Comparison of ENCODE assay signal across 1 cellular context in genomic region chr13:51620165-51620983, GRCh38.
TF ChIP-seq lines count a peak whose summit lies in the region.

No MANE protein-coding gene starts in this region.

TF ChIP-seq in HepG2, 621 proteins besides CTCF, POLR2A, EP300 and RAD21 (continued from another document and continues in another):
- TF ChIP-seq ZHX1 (CRISPR knock-in tag; IDR thresholded peaks at IDR 0.05; ENCODE audit: low read depth), result no peak
- peak; percentile 87 for TF ChIP-seq ERF (CRISPR knock-in tag; IDR thresholded peaks at IDR 0.05)
- TF ChIP-seq NFKB2 (CRISPR knock-in tag; IDR thresholded peaks at IDR 0.05; ENCODE audit: borderline replicate concordance), result no peak
- no peak for TF ChIP-seq MAF1 (CRISPR knock-in tag; IDR thresholded peaks at IDR 0.05; ENCODE audit: borderline replicate concordance)
- no peak for TF ChIP-seq ZNF546 (CRISPR knock-in tag; conservative IDR thresholded peaks at IDR 0.05)
- no peak; the same call in 1 of the 2 replicates for TF ChIP-seq ATF1 (CRISPR knock-in tag; IDR thresholded peaks at IDR 0.05)
- TF ChIP-seq LRRFIP1 (CRISPR knock-in tag; conservative IDR thresholded peaks at IDR 0.05), result no peak
- peak; percentile 51 for TF ChIP-seq IRF2 (CRISPR knock-in tag; IDR thresholded peaks at IDR 0.05)
- no peak for TF ChIP-seq CREBL2 (CRISPR knock-in tag; IDR thresholded peaks at IDR 0.05; ENCODE audit: borderline replicate concordance)
- TF ChIP-seq NONO (IDR thresholded peaks at IDR 0.05), result no peak
- no peak; the same call in 1 of the 2 replicates for TF ChIP-seq NONO (CRISPR knock-in tag; conservative IDR thresholded peaks at IDR 0.05)
- no peak for TF ChIP-seq ZBTB8A (CRISPR knock-in tag; IDR thresholded peaks at IDR 0.05; ENCODE audit: borderline replicate concordance, low read depth)
- no peak for TF ChIP-seq ATF4 (CRISPR knock-in tag; IDR thresholded peaks at IDR 0.05)
- no peak for TF ChIP-seq ZNF24 (IDR thresholded peaks at IDR 0.05)
- 0 out of 2 replicates have a peak, but pooled peaks have one; percentile 36 for TF ChIP-seq ZNF441 (CRISPR knock-in tag; IDR thresholded peaks at IDR 0.05; ENCODE audit: borderline replicate concordance)
- no peak for TF ChIP-seq MBNL3 (CRISPR knock-in tag; conservative IDR thresholded peaks at IDR 0.05)
- no peak for TF ChIP-seq AGO2 (optimal IDR thresholded peaks at IDR 0.05; ENCODE audit: low read depth, low read length)
- no peak for TF ChIP-seq CENPX (CRISPR knock-in tag; IDR thresholded peaks at IDR 0.05)
- TF ChIP-seq ZNF513 (CRISPR knock-in tag; conservative IDR thresholded peaks at IDR 0.05), result no peak
- no peak for TF ChIP-seq ZNF713 (CRISPR knock-in tag; IDR thresholded peaks at IDR 0.05)
- peak; percentile 76 for TF ChIP-seq TEAD3 (CRISPR knock-in tag; optimal IDR thresholded peaks at IDR 0.05; ENCODE audit: borderline replicate concordance)
- no peak for TF ChIP-seq ZFP62 (CRISPR knock-in tag; IDR thresholded peaks at IDR 0.05)
- TF ChIP-seq RFX5 (IDR thresholded peaks at IDR 0.05; ENCODE audit: low read depth, low read length), result no peak
- TF ChIP-seq THAP7 (CRISPR knock-in tag; IDR thresholded peaks at IDR 0.05), result peak; percentile 55; the same call in 1 of the 2 replicates
- no peak for TF ChIP-seq ZNF3 (CRISPR knock-in tag; IDR thresholded peaks at IDR 0.05)
- TF ChIP-seq KLF9 (CRISPR knock-in tag; IDR thresholded peaks at IDR 0.05; ENCODE audit: low read depth), result no peak
- no peak for TF ChIP-seq BRCA1 (CRISPR knock-in tag; IDR thresholded peaks at IDR 0.05)
- peak; percentile 71; the same call in 1 of the 2 replicates for TF ChIP-seq MEF2D (CRISPR knock-in tag; IDR thresholded peaks at IDR 0.05)
- TF ChIP-seq FOXJ3 (CRISPR knock-in tag; IDR thresholded peaks at IDR 0.05; ENCODE audit: borderline replicate concordance), result peak; percentile 65; the same call in 1 of the 2 replicates
- TF ChIP-seq ZBTB21 (CRISPR knock-in tag; IDR thresholded peaks at IDR 0.05), result no peak
- TF ChIP-seq EEA1 (CRISPR knock-in tag; IDR thresholded peaks at IDR 0.05; ENCODE audit: borderline replicate concordance), result no peak
- peak; percentile 80 for TF ChIP-seq ZGPAT (CRISPR knock-in tag; IDR thresholded peaks at IDR 0.05)
- TF ChIP-seq KDM4B (CRISPR knock-in tag; IDR thresholded peaks at IDR 0.05), result no peak
- TF ChIP-seq MEIS1 (CRISPR knock-in tag; IDR thresholded peaks at IDR 0.05; ENCODE audit: borderline replicate concordance), result 0 out of 2 replicates have a peak, but pooled peaks have one; percentile 60
- TF ChIP-seq ZMAT5 (CRISPR knock-in tag; IDR thresholded peaks at IDR 0.05; ENCODE audit: borderline replicate concordance, low read depth), result no peak
- no peak for TF ChIP-seq ZNF749 (CRISPR knock-in tag; IDR thresholded peaks at IDR 0.05; ENCODE audit: borderline replicate concordance)
- TF ChIP-seq NKX3-1 (CRISPR knock-in tag; IDR thresholded peaks at IDR 0.05), result no peak
- no peak for TF ChIP-seq GLMP (CRISPR knock-in tag; IDR thresholded peaks at IDR 0.05; ENCODE audit: borderline replicate concordance)
- TF ChIP-seq NCOR1 (IDR thresholded peaks at IDR 0.05; ENCODE audit: borderline replicate concordance, low read length), result peak; percentile 59; the same call in 1 of the 2 replicates
- no peak for TF ChIP-seq ZNF737 (CRISPR knock-in tag; IDR thresholded peaks at IDR 0.05; ENCODE audit: borderline replicate concordance)
- no peak for TF ChIP-seq ZNF362 (CRISPR knock-in tag; IDR thresholded peaks at IDR 0.05; ENCODE audit: borderline replicate concordance)
- TF ChIP-seq TEF (CRISPR knock-in tag; IDR thresholded peaks at IDR 0.05), result no peak
- TF ChIP-seq YEATS4 (CRISPR knock-in tag; IDR thresholded peaks at IDR 0.05; ENCODE audit: borderline replicate concordance), result no peak; the same call in 1 of the 2 replicates
- TF ChIP-seq YEATS2 (CRISPR knock-in tag; IDR thresholded peaks at IDR 0.05; ENCODE audit: borderline replicate concordance), result no peak
- TF ChIP-seq KLF6 (CRISPR knock-in tag; IDR thresholded peaks at IDR 0.05), result no peak
